Comparison of ENCODE assay signal across 12 cellular contexts in the genomic region with DNA sequence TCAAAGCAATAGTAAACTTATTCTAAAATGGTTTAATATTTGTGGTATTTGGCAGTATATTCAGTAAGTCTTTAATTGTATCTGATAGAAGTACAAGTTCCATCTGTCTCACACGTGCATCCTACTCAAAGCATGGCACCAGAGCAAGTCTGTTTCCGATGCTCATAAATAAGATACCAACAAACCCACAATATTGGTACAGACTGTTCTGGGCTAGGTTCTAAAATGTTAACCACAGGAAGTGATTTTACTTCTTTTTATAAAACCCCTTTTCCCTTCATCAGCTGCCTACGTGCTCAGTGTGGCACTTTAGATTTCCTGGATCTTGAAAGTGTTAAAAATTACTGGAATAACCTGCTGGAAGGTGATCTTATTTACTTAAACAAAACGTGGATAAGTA.
DNase-seq lines count a peak whose midpoint lies in the region; ATAC-seq and TF ChIP-seq lines count a peak whose summit lies in the region.
"Had no signal": no experiment of that assay in that cellular context is flagged by ENCODE, and none has a peak within 500 bp of the region (broad histone marks: within the 10 kb centered on the region; RNA-seq: fewer than 3 reads in every experiment).

No MANE protein-coding gene starts in this region.

- H3K4me1 ChIP-seq in right cardiac atrium (ENCODE audit: control insufficient read depth, insufficient read depth, low read length) = no peaks in the 10 kb centered on the region
- H3K4me1 ChIP-seq: vagina had no signal

- ATAC-seq in right cardiac atrium (no peak), HG02763 (IDR thresholded peaks at IDR 0.05; ENCODE audit: unreplicated experiment) (no peak)

- no peaks in the 10 kb centered on the region for H3K36me3 Mint-ChIP-seq in progenitor cell of endocrine pancreas (ENCODE audit: insufficient read depth)

- no peak overlapping the region for H3K27ac Mint-ChIP-seq in progenitor cell of endocrine pancreas
- H3K27ac Mint-ChIP-seq: nephron had no signal

- H3K4me3 ChIP-seq in right cardiac atrium (ENCODE audit: low read length) = no peak overlapping the region
- H3K4me3 ChIP-seq: vagina had no signal

- no peaks in the 10 kb centered on the region for H3K4me1 Mint-ChIP-seq in progenitor cell of endocrine pancreas (ENCODE audit: low read depth)
- H3K4me1 Mint-ChIP-seq: nephron had no signal

- peak; percentile 7 for DNase-seq in AG20443 (ENCODE audit: low spot score)
- peak; percentile 7 for DNase-seq in GF-D8 (lab: John Stamatoyannopoulos, UW)
- peak; percentile 72 for DNase-seq in NOMO-1 treated with DMSO at 0.1 percent for 48 hours (lab: John Stamatoyannopoulos, UW; ENCODE audit: unreplicated experiment)
- peak; percentile 61 for DNase-seq in fibroblast of gingiva (ENCODE audit: low read depth)
- DNase-seq in right cardiac atrium = no peak
- no peak for DNase-seq in NCI-H526 (lab: John Stamatoyannopoulos, UW)
- DNase-seq in progenitor cell of endocrine pancreas (ENCODE audit: low spot score, unreplicated experiment) = no peak
- DNase-seq: activated CD8-positive, alpha-beta memory T cell treated with anti-CD3 and anti-CD28 coated beads for 24 hours; NCI-H526 treated with DMSO at 0.1 percent for 48 hours had no signal

- 54% methylated on average over 4 of the region's 4 CpGs for WGBS in right cardiac atrium

- no peak overlapping the region for H3K27ac ChIP-seq in right cardiac atrium (ENCODE audit: low read length)
- H3K27ac ChIP-seq: vagina had no signal

- H3K27me3 ChIP-seq in right cardiac atrium (ENCODE audit: control insufficient read depth, insufficient read depth) = no peaks in the 10 kb centered on the region
- H3K27me3 ChIP-seq: vagina had no signal

- intact Hi-C loops in right cardiac atrium (cut with DNase I) = no loop called here

- no peak for TF ChIP-seq CTCF in progenitor cell of endocrine pancreas (IDR thresholded peaks at IDR 0.05; ENCODE audit: unreplicated experiment)

- H3K9me3 ChIP-seq in right cardiac atrium (ENCODE audit: control insufficient read depth, low read length) = no peaks in the 10 kb centered on the region
- H3K9me3 ChIP-seq: vagina had no signal

- no peaks in the 10 kb centered on the region for H3K27me3 Mint-ChIP-seq in progenitor cell of endocrine pancreas

- no peak overlapping the region for H3K4me3 Mint-ChIP-seq in progenitor cell of endocrine pancreas (ENCODE audit: low read depth)
- H3K4me3 Mint-ChIP-seq: nephron had no signal

- peaks cover 13% of the 10 kb centered on the region for H3K9me3 Mint-ChIP-seq in progenitor cell of endocrine pancreas (ENCODE audit: low read depth)

Comparison
In these comparisons a context has a peak if more than half of its experiments do, and no peak if none do; other contexts are left out.
1. DNase-seq: peak in AG20443 (single experiment), GF-D8 (single experiment), NOMO-1 treated with DMSO at 0.1 percent for 48 hours (single experiment) and fibroblast of gingiva (single experiment); none in right cardiac atrium (0 of 3), NCI-H526 (0 of 2) and progenitor cell of endocrine pancreas (single experiment).